In the genomic region with DNA sequence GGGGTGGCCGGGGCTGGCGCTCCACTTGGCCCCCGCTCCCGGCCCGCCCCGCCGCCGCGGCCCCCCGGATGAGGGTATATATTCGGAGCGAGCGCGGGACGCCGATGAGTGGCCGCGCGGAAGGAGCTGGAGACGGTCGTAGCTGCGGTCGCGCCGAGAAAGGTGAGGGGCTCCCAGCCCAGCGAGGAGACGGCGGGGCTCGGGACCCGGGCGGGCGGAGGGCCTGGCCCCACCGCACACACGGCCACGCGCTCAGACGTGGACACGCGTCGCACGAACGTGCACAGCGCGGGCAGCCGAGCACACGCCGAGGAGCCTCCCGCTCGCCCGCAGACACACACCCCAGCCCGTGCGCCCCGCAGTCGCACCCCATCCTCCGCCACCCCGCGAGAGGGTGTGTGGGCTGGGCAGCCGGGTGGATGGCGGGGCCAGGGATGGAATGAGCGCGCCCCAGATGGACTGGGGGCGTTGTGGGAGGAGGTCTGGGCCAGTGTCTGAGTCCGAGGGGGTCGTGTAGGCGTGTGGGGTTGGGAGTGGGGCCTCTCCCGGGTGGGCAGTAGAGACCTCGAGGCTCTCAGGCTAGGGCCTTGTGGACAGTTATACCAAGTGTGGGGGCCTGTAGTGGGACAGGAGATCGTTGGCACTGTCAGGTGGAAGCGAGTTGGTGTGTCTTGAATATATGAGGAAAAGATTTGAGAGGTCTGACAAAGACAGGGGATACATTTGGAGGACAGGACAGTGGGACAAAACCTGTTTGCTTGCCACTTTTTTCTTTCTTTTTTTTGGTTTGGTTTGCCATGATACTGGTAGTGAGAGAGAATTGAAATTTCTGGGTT, we compare ENCODE assay signal across 1 cellular context.
TF ChIP-seq lines count a peak whose summit lies in the region.

Gene UAP1 (plus strand): TSS at position 107 of the 836 bp plus-strand sequence. CDS start 4,347 bp downstream, outside the sequence.

TF ChIP-seq in HepG2, 621 proteins besides CTCF, POLR2A, EP300 and RAD21 (continued from another document and continues in another):
- no peak for TF ChIP-seq KIAA2018 (CRISPR knock-in tag; IDR thresholded peaks at IDR 0.05; ENCODE audit: borderline replicate concordance)
- 0 out of 2 replicates have a peak, but pooled peaks have one; percentile 3 for TF ChIP-seq ZNF205 (CRISPR knock-in tag; IDR thresholded peaks at IDR 0.05)
- TF ChIP-seq, protein P1, sequence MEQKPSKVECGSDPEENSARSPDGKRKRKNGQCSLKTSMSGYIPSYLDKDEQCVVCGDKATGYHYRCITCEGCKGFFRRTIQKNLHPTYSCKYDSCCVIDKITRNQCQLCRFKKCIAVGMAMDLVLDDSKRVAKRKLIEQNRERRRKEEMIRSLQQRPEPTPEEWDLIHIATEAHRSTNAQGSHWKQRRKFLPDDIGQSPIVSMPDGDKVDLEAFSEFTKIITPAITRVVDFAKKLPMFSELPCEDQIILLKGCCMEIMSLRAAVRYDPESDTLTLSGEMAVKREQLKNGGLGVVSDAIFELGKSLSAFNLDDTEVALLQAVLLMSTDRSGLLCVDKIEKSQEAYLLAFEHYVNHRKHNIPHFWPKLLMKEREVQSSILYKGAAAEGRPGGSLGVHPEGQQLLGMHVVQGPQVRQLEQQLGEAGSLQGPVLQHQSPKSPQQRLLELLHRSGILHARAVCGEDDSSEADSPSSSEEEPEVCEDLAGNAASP (CRISPR knock-in tag; IDR thresholded peaks at IDR 0.05; ENCODE audit: borderline replicate concordance): no peak
- no peak for TF ChIP-seq EZH2 (conservative IDR thresholded peaks at IDR 0.05; ENCODE audit: low read depth, low read length)
- no peak; the same call in 1 of the 2 replicates for TF ChIP-seq ZNF543 (CRISPR knock-in tag; IDR thresholded peaks at IDR 0.05)
- no peak for TF ChIP-seq NFIB (CRISPR knock-in tag; IDR thresholded peaks at IDR 0.05; ENCODE audit: borderline replicate concordance)
- 0 out of 2 replicates have a peak, but pooled peaks have one; percentile 44 for TF ChIP-seq ZC3H13 (CRISPR knock-in tag; IDR thresholded peaks at IDR 0.05)
- 0 out of 2 replicates have a peak, but pooled peaks have one; percentile 81 for TF ChIP-seq CENPT (CRISPR knock-in tag; IDR thresholded peaks at IDR 0.05; ENCODE audit: low read depth)
- TF ChIP-seq MATR3 (CRISPR knock-in tag; IDR thresholded peaks at IDR 0.05): no peak
- TF ChIP-seq ZNF713 (CRISPR knock-in tag; IDR thresholded peaks at IDR 0.05): no peak
- no peak for TF ChIP-seq PPARG (CRISPR knock-in tag; conservative IDR thresholded peaks at IDR 0.05)
- no peak for TF ChIP-seq ZNF382 (CRISPR knock-in tag; IDR thresholded peaks at IDR 0.05; ENCODE audit: borderline replicate concordance)
- no peak for TF ChIP-seq KDM6A (CRISPR knock-in tag; IDR thresholded peaks at IDR 0.05; ENCODE audit: low read depth)
- no peak for TF ChIP-seq NBN (conservative IDR thresholded peaks at IDR 0.05)
- TF ChIP-seq SAP130 (CRISPR knock-in tag; IDR thresholded peaks at IDR 0.05; ENCODE audit: low read depth): peak; percentile 60; the same call in 1 of the 2 replicates
- TF ChIP-seq, protein P2, sequence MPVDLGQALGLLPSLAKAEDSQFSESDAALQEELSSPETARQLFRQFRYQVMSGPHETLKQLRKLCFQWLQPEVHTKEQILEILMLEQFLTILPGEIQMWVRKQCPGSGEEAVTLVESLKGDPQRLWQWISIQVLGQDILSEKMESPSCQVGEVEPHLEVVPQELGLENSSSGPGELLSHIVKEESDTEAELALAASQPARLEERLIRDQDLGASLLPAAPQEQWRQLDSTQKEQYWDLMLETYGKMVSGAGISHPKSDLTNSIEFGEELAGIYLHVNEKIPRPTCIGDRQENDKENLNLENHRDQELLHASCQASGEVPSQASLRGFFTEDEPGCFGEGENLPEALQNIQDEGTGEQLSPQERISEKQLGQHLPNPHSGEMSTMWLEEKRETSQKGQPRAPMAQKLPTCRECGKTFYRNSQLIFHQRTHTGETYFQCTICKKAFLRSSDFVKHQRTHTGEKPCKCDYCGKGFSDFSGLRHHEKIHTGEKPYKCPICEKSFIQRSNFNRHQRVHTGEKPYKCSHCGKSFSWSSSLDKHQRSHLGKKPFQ (CRISPR knock-in tag; IDR thresholded peaks at IDR 0.05; ENCODE audit: insufficient replicate concordance): no peak
- TF ChIP-seq ZNF879 (CRISPR knock-in tag; IDR thresholded peaks at IDR 0.05): no peak
- TF ChIP-seq BRCA1 (CRISPR knock-in tag; IDR thresholded peaks at IDR 0.05): peak; percentile 68; the same call in 1 of the 2 replicates
- TF ChIP-seq ARID3A (IDR thresholded peaks at IDR 0.05; ENCODE audit: low read depth, low read length): no peak
- no peak for TF ChIP-seq ZNF724P (CRISPR knock-in tag; IDR thresholded peaks at IDR 0.05; ENCODE audit: borderline replicate concordance)
- no peak for TF ChIP-seq ZNF766 (CRISPR knock-in tag; IDR thresholded peaks at IDR 0.05; ENCODE audit: borderline replicate concordance)
- TF ChIP-seq KDM2A (CRISPR knock-in tag; IDR thresholded peaks at IDR 0.05; ENCODE audit: borderline replicate concordance, low read depth): no peak; the same call in none of the 2 replicates
- TF ChIP-seq, protein P3, sequence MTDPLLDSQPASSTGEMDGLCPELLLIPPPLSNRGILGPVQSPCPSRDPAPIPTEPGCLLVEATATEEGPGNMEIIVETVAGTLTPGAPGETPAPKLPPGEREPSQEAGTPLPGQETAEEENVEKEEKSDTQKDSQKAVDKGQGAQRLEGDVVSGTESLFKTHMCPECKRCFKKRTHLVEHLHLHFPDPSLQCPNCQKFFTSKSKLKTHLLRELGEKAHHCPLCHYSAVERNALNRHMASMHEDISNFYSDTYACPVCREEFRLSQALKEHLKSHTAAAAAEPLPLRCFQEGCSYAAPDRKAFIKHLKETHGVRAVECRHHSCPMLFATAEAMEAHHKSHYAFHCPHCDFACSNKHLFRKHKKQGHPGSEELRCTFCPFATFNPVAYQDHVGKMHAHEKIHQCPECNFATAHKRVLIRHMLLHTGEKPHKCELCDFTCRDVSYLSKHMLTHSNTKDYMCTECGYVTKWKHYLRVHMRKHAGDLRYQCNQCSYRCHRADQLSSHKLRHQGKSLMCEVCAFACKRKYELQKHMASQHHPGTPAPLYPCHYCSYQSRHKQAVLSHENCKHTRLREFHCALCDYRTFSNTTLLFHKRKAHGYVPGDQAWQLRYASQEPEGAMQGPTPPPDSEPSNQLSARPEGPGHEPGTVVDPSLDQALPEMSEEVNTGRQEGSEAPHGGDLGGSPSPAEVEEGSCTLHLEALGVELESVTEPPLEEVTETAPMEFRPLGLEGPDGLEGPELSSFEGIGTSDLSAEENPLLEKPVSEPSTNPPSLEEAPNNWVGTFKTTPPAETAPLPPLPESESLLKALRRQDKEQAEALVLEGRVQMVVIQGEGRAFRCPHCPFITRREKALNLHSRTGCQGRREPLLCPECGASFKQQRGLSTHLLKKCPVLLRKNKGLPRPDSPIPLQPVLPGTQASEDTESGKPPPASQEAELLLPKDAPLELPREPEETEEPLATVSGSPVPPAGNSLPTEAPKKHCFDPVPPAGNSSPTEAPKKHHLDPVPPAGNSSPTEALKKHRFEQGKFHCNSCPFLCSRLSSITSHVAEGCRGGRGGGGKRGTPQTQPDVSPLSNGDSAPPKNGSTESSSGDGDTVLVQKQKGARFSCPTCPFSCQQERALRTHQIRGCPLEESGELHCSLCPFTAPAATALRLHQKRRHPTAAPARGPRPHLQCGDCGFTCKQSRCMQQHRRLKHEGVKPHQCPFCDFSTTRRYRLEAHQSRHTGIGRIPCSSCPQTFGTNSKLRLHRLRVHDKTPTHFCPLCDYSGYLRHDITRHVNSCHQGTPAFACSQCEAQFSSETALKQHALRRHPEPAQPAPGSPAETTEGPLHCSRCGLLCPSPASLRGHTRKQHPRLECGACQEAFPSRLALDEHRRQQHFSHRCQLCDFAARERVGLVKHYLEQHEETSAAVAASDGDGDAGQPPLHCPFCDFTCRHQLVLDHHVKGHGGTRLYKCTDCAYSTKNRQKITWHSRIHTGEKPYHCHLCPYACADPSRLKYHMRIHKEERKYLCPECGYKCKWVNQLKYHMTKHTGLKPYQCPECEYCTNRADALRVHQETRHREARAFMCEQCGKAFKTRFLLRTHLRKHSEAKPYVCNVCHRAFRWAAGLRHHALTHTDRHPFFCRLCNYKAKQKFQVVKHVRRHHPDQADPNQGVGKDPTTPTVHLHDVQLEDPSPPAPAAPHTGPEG (CRISPR knock-in tag; IDR thresholded peaks at IDR 0.05): no peak; the same call in 1 of the 2 replicates
- no peak for TF ChIP-seq HDAC2 (CRISPR knock-in tag; IDR thresholded peaks at IDR 0.05)
- no peak for TF ChIP-seq SCMH1 (CRISPR knock-in tag; IDR thresholded peaks at IDR 0.05; ENCODE audit: borderline replicate concordance)
- no peak for TF ChIP-seq CHD2 (IDR thresholded peaks at IDR 0.05; ENCODE audit: low read depth, low read length)
- TF ChIP-seq ZBTB7A (CRISPR knock-in tag; IDR thresholded peaks at IDR 0.05): peak; percentile 71
- TF ChIP-seq ONECUT2 (CRISPR knock-in tag; IDR thresholded peaks at IDR 0.05): peak; percentile 27; the same call in 1 of the 2 replicates
- TF ChIP-seq, protein P4, sequence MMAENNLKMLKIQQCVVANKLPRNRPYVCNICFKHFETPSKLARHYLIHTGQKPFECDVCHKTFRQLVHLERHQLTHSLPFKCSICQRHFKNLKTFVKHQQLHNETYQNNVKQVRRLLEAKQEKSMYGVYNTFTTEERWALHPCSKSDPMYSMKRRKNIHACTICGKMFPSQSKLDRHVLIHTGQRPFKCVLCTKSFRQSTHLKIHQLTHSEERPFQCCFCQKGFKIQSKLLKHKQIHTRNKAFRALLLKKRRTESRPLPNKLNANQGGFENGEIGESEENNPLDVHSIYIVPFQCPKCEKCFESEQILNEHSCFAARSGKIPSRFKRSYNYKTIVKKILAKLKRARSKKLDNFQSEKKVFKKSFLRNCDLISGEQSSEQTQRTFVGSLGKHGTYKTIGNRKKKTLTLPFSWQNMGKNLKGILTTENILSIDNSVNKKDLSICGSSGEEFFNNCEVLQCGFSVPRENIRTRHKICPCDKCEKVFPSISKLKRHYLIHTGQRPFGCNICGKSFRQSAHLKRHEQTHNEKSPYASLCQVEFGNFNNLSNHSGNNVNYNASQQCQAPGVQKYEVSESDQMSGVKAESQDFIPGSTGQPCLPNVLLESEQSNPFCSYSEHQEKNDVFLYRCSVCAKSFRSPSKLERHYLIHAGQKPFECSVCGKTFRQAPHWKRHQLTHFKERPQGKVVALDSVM (CRISPR knock-in tag; IDR thresholded peaks at IDR 0.05): no peak; the same call in 1 of the 2 replicates
- TF ChIP-seq ZNF749 (CRISPR knock-in tag; IDR thresholded peaks at IDR 0.05; ENCODE audit: borderline replicate concordance): no peak
